Comparison of ENCODE assay signal across 8 cellular contexts in genomic region chr3:58299839-58300516, GRCh38. TPM values are rescaled to one million over a fixed set of nuclear protein-coding genes. Genes with fewer than 3 reads are reported as not detected.
DNase-seq lines count a peak whose midpoint lies in the region; ATAC-seq and TF ChIP-seq lines count a peak whose summit lies in the region.

No MANE protein-coding gene starts in this region.

- no peaks in the 10 kb centered on the region for H3K9me3 ChIP-seq in neuron (ENCODE audit: low read length)

- H3K4me3 Mint-ChIP-seq in Calu3 (ENCODE audit: low read depth, unreplicated experiment), result no peak overlapping the region
- no peak overlapping the region for H3K4me3 Mint-ChIP-seq in activated CD4-positive, alpha-beta memory T cell treated with anti-CD3 and anti-CD28 coated beads for 36 hours

- POLR2A ChIA-PET in activated CD4-positive, alpha-beta memory T cell treated with anti-CD3 and anti-CD28 coated beads for 36 hours (lab: Charles Lee), result no interaction called here

- H3K27me3 ChIP-seq in neuron (ENCODE audit: insufficient read depth, low read length), result peaks cover 24% of the 10 kb centered on the region

- H3K27ac Mint-ChIP-seq in Calu3 (ENCODE audit: unreplicated experiment), result no peak overlapping the region
- no peak overlapping the region for H3K27ac Mint-ChIP-seq in activated CD4-positive, alpha-beta memory T cell treated with anti-CD3 and anti-CD28 coated beads for 36 hours
- no peak overlapping the region for H3K27ac Mint-ChIP-seq in activated naive CD4-positive, alpha-beta T cell treated with anti-CD3 and anti-CD28 coated beads, Interleukin-2, amount 50 U/mL, for 72 hours

- intact Hi-C loops in Calu3 (cut with micrococcal nuclease; ENCODE audit: unreplicated experiment), result loop anchor here (1.0 kb wide), 1 partner anchor 113 kb away; no protein-coding TSS in a partner anchor
- intact Hi-C loops in activated CD4-positive, alpha-beta memory T cell treated with anti-CD3 and anti-CD28 coated beads for 36 hours (cut with micrococcal nuclease), result loop anchor here (1.0 kb wide), 1 partner anchor 113 kb away; no protein-coding TSS in a partner anchor

- H3K4me3 ChIP-seq in LNCaP clone FGC (ENCODE audit: low read depth, low read length) (no peak overlapping the region), neuron (ENCODE audit: low read length) (no peak overlapping the region)

- no peaks in the 10 kb centered on the region for H3K4me1 Mint-ChIP-seq in Calu3 (ENCODE audit: low read depth, unreplicated experiment)
- no peaks in the 10 kb centered on the region for H3K4me1 Mint-ChIP-seq in activated CD4-positive, alpha-beta memory T cell treated with anti-CD3 and anti-CD28 coated beads for 36 hours (ENCODE audit: low read depth)

- CTCF ChIA-PET in Calu3 (lab: Charles Lee), result interaction anchor here (0.6 to 2.4 kb wide), 6 partner anchors 81 to 330 kb away, joined by 3 to 38 read pairs (median 6); no protein-coding TSS in a partner anchor
- CTCF ChIA-PET in activated CD4-positive, alpha-beta memory T cell treated with anti-CD3 and anti-CD28 coated beads for 36 hours (lab: Charles Lee), result interaction anchor here (0.8 to 4.8 kb wide), 5 partner anchors 61 to 115 kb away, joined by 3 to 50 read pairs (median 6); partner anchors contain the start of gene ABHD6

- H3K9me3 Mint-ChIP-seq in Calu3 (ENCODE audit: low read depth, unreplicated experiment), result no peaks in the 10 kb centered on the region
- H3K9me3 Mint-ChIP-seq in activated CD4-positive, alpha-beta memory T cell treated with anti-CD3 and anti-CD28 coated beads for 36 hours, result peaks cover 4% of the 10 kb centered on the region
- H3K9me3 Mint-ChIP-seq in activated naive CD4-positive, alpha-beta T cell treated with anti-CD3 and anti-CD28 coated beads, Interleukin-2, amount 50 U/mL, for 72 hours, result no peaks in the 10 kb centered on the region

- H3K36me3 Mint-ChIP-seq in Calu3 (ENCODE audit: insufficient read depth, unreplicated experiment), result no peaks in the 10 kb centered on the region
- H3K36me3 Mint-ChIP-seq in activated CD4-positive, alpha-beta memory T cell treated with anti-CD3 and anti-CD28 coated beads for 36 hours, result no peaks in the 10 kb centered on the region
- peaks cover 0 to 4% of the 10 kb centered on the region in 2 donors for H3K36me3 Mint-ChIP-seq in activated naive CD4-positive, alpha-beta T cell treated with anti-CD3 and anti-CD28 coated beads, Interleukin-2, amount 50 U/mL, for 72 hours

- peak; percentile 14 for DNase-seq in Calu3
- no peak for DNase-seq in LNCaP clone FGC (ENCODE audit: low read depth)
- DNase-seq in dermis blood vessel endothelial cell, result peak; percentile 70
- DNase-seq in activated CD4-positive, alpha-beta memory T cell treated with anti-CD3 and anti-CD28 coated beads for 36 hours, result no peak
- DNase-seq in activated naive CD4-positive, alpha-beta T cell treated with anti-CD3 and anti-CD28 coated beads, Interleukin-2, amount 50 U/mL, for 72 hours (ENCODE audit: low spot score in 2 of 2), result no peak
- no peak for DNase-seq in SKM-1 treated with dmso at 0.1 percent for 144 hours (lab: John Stamatoyannopoulos, UW; ENCODE audit: unreplicated experiment)
- no peak for DNase-seq in UCSD-AML1 (lab: John Stamatoyannopoulos, UW; ENCODE audit: unreplicated experiment)

- TF ChIP-seq CTCF in Calu3 (IDR thresholded peaks at IDR 0.05; ENCODE audit: unreplicated experiment), result peak; percentile 30
- peak; percentile 54 for TF ChIP-seq CTCF in LNCaP clone FGC (IDR thresholded peaks at IDR 0.05; ENCODE audit: control insufficient read depth, extremely low read depth, insufficient read depth)

- H3K4me1 ChIP-seq in neuron (ENCODE audit: insufficient read depth, low read length), result peaks cover 3% of the 10 kb centered on the region

- H3K27me3 Mint-ChIP-seq in Calu3 (ENCODE audit: unreplicated experiment), result peaks cover 21% of the 10 kb centered on the region
- H3K27me3 Mint-ChIP-seq in activated CD4-positive, alpha-beta memory T cell treated with anti-CD3 and anti-CD28 coated beads for 36 hours, result peaks cover 19% of the 10 kb centered on the region

- no peaks in the 10 kb centered on the region for H3K36me3 ChIP-seq in neuron (ENCODE audit: insufficient read depth, low read length)

- peak overlapping the region; percentile 51 for H2AFZ ChIP-seq in neuron (ENCODE audit: low read depth, low read length)

- ATAC-seq in activated naive CD4-positive, alpha-beta T cell treated with anti-CD3 and anti-CD28 coated beads, Interleukin-2, amount 50 U/mL, for 72 hours, result no peak

- BruUV-seq in Calu3 (replicated peaks; lab: Mats Ljungman, UMichigan), result no TSS peak

RNA-seq across cellular contexts. Expression of gene RPP14, which starts 6.1 kb away (rescaled TPM):
- total RNA-seq in Calu3 (2022) (17.2 and 18.4 TPM in 2 replicates), dermis blood vessel endothelial cell (20.3 and 22.0 TPM in 2 replicates)
- total RNA-seq in activated CD4-positive, alpha-beta memory T cell treated with anti-CD3 and anti-CD28 coated beads for 36 hours, result 10 to 100 TPM; 14.0 to 15.4 TPM
- 10 to 100 TPM; 14.7 to 16.8 TPM for total RNA-seq in activated naive CD4-positive, alpha-beta T cell treated with anti-CD3 and anti-CD28 coated beads, Interleukin-2, amount 50 U/mL, for 72 hours

RNA-seq across cellular contexts. Expression of gene HTD2, which starts 6.3 kb away (rescaled TPM):
- total RNA-seq in Calu3 (2022), result 7.5 and 8.5 TPM in 2 replicates
- 10.2 and 16.0 TPM in 2 replicates for total RNA-seq in dermis blood vessel endothelial cell
- total RNA-seq in activated CD4-positive, alpha-beta memory T cell treated with anti-CD3 and anti-CD28 coated beads for 36 hours, result 1 to 10 TPM; 7.6 to 9.5 TPM
- 10 to 100 TPM in 1 of 2 donors, 1 to 10 TPM in 1; 8.5 to 10.3 TPM for total RNA-seq in activated naive CD4-positive, alpha-beta T cell treated with anti-CD3 and anti-CD28 coated beads, Interleukin-2, amount 50 U/mL, for 72 hours

RNA-seq across cellular contexts. Expression of gene PXK, which starts 32.7 kb away (rescaled TPM):
- total RNA-seq in Calu3 (2022), result 8.6 and 10.8 TPM in 2 replicates
- total RNA-seq in dermis blood vessel endothelial cell, result 22.7 and 30.6 TPM in 2 replicates
- total RNA-seq in activated CD4-positive, alpha-beta memory T cell treated with anti-CD3 and anti-CD28 coated beads for 36 hours, result 10 to 100 TPM; 40.9 to 45.4 TPM
- total RNA-seq in activated naive CD4-positive, alpha-beta T cell treated with anti-CD3 and anti-CD28 coated beads, Interleukin-2, amount 50 U/mL, for 72 hours, result 10 to 100 TPM; 15.0 to 27.4 TPM

Comparison
In these comparisons a context has a peak if more than half of its experiments do, and no peak if none do; other contexts are left out.
1. DNase-seq: peak in Calu3 (single experiment) and dermis blood vessel endothelial cell (single experiment); none in LNCaP clone FGC (single experiment), activated CD4-positive, alpha-beta memory T cell treated with anti-CD3 and anti-CD28 coated beads for 36 hours (single experiment), activated naive CD4-positive, alpha-beta T cell treated with anti-CD3 and anti-CD28 coated beads, Interleukin-2, amount 50 U/mL, for 72 hours (0 of 2), SKM-1 treated with dmso at 0.1 percent for 144 hours (single experiment) and UCSD-AML1 (single experiment).